9 cellular contexts compared by ENCODE assay signal in the genomic region with DNA sequence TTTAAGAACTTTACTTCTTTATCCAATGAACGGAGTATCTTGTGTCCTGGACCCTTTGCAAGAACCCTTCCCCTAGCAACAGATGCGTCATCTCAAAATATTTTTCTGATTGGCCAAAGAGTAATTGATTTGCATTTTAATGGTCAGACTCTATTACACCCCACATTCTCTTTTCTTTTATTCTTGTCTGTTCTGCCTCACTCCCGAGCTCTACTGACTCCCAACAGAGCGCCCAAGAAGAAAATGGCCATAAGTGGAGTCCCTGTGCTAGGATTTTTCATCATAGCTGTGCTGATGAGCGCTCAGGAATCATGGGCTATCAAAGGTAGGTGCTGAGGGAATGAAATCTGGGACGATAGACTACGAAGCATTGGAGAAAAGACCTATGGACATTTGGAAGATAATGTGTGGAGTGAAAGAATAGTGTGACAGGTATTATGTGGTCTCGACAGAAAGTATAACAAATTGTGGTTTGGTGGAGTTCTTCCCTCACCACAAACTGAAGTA. TPM values are rescaled to one million over a fixed set of nuclear protein-coding genes. Genes with fewer than 3 reads are reported as not detected.
DNase-seq lines count a peak whose midpoint lies in the region; ATAC-seq, FAIRE-seq and TF ChIP-seq lines count a peak whose summit lies in the region.
"Had no signal": no experiment of that assay in that cellular context is flagged by ENCODE, and none has a peak within 500 bp of the region (broad histone marks: within the 10 kb centered on the region; RNA-seq: fewer than 3 reads in every experiment).

Gene HLA-DRA, plus strand, starts transcription at position 180 of the 507 bp plus-strand sequence. Its CDS starts 64 bp downstream, at position 244.

- no peaks in the 10 kb centered on the region for H3K36me3 Mint-ChIP-seq in activated naive CD4-positive, alpha-beta T cell treated with anti-CD3 and anti-CD28 coated beads, Interleukin-2, amount 50 U/mL, for 72 hours

- peaks cover 72% of the 10 kb centered on the region for H3K27me3 ChIP-seq in ACC112 (ENCODE audit: insufficient read depth, low read length)
- H3K27me3 ChIP-seq in prostate gland (replicated peaks; ENCODE audit: insufficient read depth) = no peaks in the 10 kb centered on the region

- 35% methylated on average over 8 of the region's 8 CpGs for WGBS in prostate gland

- TF ChIP-seq CTCF in GM13976 (IDR thresholded peaks at IDR 0.05; ENCODE audit: borderline replicate concordance, control extremely low read depth, extremely low read depth, insufficient read depth, missing control alignments) (no peak), prostate gland (IDR thresholded peaks at IDR 0.05) (no peak), D721Med (IDR thresholded peaks at IDR 0.05; ENCODE audit: insufficient read depth, missing control alignments) (no peak)

- peak; percentile 65 for ATAC-seq in HG02759 (IDR thresholded peaks at IDR 0.05; ENCODE audit: unreplicated experiment)
- peak; percentile 83 to 88 for ATAC-seq in activated naive CD4-positive, alpha-beta T cell treated with anti-CD3 and anti-CD28 coated beads, Interleukin-2, amount 50 U/mL, for 72 hours
- ATAC-seq: Panc1 had no signal

- H3K9me3 ChIP-seq in prostate gland = no peaks in the 10 kb centered on the region

- no peaks in the 10 kb centered on the region for H3K9me3 Mint-ChIP-seq in activated naive CD4-positive, alpha-beta T cell treated with anti-CD3 and anti-CD28 coated beads, Interleukin-2, amount 50 U/mL, for 72 hours

- peak; percentile 31 for TF ChIP-seq POLR2A in prostate gland (IDR thresholded peaks at IDR 0.05)

- intact Hi-C loops in prostate gland (cut with DNase I) = no loop called here

- DNase-seq in GM13976 (ENCODE audit: low spot score) (peak; percentile 81), NCI-H2227 (lab: John Stamatoyannopoulos, UW; ENCODE audit: unreplicated experiment) (peak; percentile 50), glomerular visceral epithelial cell (ENCODE audit: extremely low spot score) (peak; percentile 25), prostate gland (ENCODE audit: low spot score) (no peak), D721Med (ENCODE audit: insufficient read length, low spot score) (no peak)
- DNase-seq in activated naive CD4-positive, alpha-beta T cell treated with anti-CD3 and anti-CD28 coated beads, Interleukin-2, amount 50 U/mL, for 72 hours (ENCODE audit: low spot score in 2 of 2) = peak in 1 of 2 donors; percentile 71

- H3K4me3 ChIP-seq in ACC112 (ENCODE audit: low read depth, low read length) (peak within 1 kb of the TSS; percentile 71), prostate gland (no peak within 1 kb of the TSS)

- H3K4me1 ChIP-seq in ACC112 (ENCODE audit: control insufficient read depth, insufficient read depth, low read length, unreplicated experiment) = no peaks in the 10 kb centered on the region
- H3K4me1 ChIP-seq in prostate gland (replicated peaks) = no peaks in the 10 kb centered on the region

- H3K79me2 ChIP-seq in ACC112 (ENCODE audit: control insufficient read depth, insufficient read depth, low read length, unreplicated experiment) = no peaks in the 10 kb centered on the region

- no peak within 1 kb of the TSS for H3K27ac ChIP-seq in ACC112 (ENCODE audit: low read depth, low read length)
- no peak within 1 kb of the TSS for H3K27ac ChIP-seq in prostate gland

- H3K36me3 ChIP-seq in ACC112 (ENCODE audit: insufficient read depth, low read length) (no peaks in the 10 kb centered on the region), prostate gland (no peaks in the 10 kb centered on the region)

- H2AFZ ChIP-seq in ACC112 (ENCODE audit: low read length, unreplicated experiment) = no peak within 1 kb of the TSS

- in situ Hi-C loops in GM13976 (cut with MboI; ENCODE audit: low sequenced_read_pairs, unreplicated experiment) = loop anchor here (5.0 kb wide), 1 partner anchor 258 kb away; no protein-coding TSS in a partner anchor

- H3K27ac Mint-ChIP-seq in activated naive CD4-positive, alpha-beta T cell treated with anti-CD3 and anti-CD28 coated beads, Interleukin-2, amount 50 U/mL, for 72 hours = no peak within 1 kb of the TSS

- no peak for FAIRE-seq in D721Med (lab: Jason Lieb, UNC)

RNA-seq across cellular contexts. Expression of gene HLA-DRA, which starts in this region (rescaled TPM):
- 1 to 10 TPM; 1.9 to 2.2 TPM for total RNA-seq in activated naive CD4-positive, alpha-beta T cell treated with anti-CD3 and anti-CD28 coated beads, Interleukin-2, amount 50 U/mL, for 72 hours
- total RNA-seq in prostate gland = 100 to 1,000 TPM; 116 to 145 TPM

Comparison
In these comparisons a context has a peak if more than half of its experiments do, and no peak if none do; other contexts are left out.
1. RNA of gene HLA-DRA (total RNA-seq): 116 to 145 TPM in prostate gland; 1.9 to 2.2 TPM in activated naive CD4-positive, alpha-beta T cell treated with anti-CD3 and anti-CD28 coated beads, Interleukin-2, amount 50 U/mL, for 72 hours; every median in the first group is over 10 times any median in the second.
2. DNase-seq: peak in GM13976 (single experiment), NCI-H2227 (single experiment) and glomerular visceral epithelial cell (single experiment); none in prostate gland (single experiment) and D721Med (single experiment).